ENCODE assay signal across 8 cellular contexts in the genomic region with DNA sequence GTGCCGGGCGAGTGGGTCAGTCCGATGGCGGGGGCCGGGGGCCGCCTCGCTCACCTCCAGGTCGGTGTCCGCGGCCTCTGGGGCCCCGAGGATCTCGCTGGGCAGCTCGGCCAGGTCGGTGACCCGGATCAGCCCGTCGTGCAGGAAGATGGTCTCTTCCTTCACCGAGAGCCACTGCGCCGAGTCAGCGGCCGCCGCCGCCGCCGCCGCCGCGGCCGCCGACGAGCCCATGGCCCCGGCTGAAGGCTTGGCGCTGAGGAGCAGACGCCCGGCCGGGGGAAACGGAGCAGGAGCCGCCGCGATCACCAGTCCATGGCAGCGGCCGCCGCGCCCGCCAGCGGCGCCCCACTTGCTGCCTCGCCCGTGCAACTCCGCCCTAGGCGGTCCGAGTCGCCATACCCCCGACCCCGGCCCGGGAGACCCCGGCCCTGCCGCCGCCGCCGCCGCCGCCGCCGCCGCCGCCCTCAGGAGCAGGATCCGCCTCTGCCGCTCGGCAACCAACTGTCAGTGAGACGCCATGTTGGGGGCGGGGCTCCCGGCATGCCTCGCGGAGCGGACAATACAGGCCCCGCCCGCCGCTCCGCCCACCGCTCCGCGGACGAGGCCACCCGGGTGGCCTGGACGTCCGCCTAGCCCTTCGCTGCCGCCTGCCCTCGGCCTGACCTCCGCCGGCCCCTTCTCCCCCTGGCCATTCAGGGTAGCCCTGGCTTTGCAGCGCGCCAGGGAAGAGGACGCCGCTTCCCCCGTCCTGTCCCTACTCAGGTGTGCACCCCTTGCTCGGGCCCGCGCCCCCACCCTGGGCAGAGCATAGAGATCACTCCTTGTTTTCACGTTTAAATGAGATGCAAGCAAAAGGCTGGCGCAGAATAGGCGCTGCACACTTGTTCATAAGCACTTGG. TPM values are rescaled to one million over a fixed set of nuclear protein-coding genes. Genes with fewer than 3 reads are reported as not detected.
A peak's percentile ranks its signal among the peaks of the same experiment; 100 is the strongest.
DNase-seq lines count a peak whose midpoint lies in the region; ATAC-seq, FAIRE-seq and TF ChIP-seq lines count a peak whose summit lies in the region.

A gene with protein sequence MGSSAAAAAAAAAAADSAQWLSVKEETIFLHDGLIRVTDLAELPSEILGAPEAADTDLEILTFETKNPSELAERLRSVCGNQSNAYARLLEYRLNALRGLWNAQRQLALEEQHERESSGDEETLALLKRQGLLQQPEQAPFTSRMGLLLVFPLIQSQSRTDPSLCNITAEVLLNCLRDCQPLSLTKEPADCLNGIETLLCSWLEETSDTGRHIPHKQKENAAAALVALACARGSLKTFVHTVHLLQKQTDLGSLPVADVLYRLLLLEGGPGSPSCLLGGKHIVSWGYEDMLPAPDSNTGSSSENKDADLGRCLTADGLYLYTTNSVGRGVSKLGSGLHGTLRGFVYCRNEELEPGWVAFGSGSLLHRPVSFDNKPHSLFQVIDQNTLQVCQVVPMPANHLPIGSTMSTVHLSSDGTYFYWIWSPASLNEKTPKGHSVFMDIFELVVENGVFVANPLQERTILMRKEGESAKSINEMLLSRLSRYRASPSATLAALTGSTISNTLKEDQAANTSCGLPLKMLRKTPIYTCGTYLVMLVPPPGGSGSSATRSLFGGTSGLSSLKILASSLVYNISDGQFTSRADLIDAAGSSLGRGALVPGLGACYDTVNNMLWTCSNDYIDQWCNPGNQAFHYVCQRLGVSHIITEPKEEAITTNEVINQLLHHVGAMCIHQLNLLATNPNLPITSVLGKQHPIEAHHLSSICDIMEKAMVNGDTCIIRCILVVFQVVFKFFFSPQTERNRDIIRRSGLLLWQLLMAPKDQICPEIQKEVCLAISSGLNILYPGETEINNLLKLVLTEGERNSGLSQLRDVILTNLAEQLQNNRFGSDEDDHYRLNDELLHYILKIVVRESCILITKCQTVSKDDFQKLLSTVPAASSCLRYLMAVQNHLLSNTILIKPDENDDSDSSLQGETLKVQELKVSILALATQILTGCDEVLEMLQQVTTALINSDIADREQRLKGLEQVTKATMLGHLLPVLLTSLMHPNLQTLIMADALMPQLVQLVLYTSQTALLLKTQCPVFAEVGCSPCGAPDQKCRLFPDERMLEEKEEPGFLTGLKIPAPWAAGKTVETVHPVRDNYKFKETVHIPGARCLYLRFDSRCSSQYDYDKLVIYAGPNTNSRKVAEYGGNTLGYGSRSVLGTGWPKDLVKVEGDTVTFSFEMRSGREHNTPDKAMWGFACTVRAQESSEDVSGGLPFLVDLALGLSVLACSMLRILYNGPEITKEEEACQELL (N-terminal part only) (minus strand): TSS at position 534 of the 899 bp plus-strand sequence. CDS start 303 bp downstream, at position 231.

- TF ChIP-seq CTCF in D721Med (IDR thresholded peaks at IDR 0.05; ENCODE audit: insufficient read depth, missing control alignments) (no peak), mucosa of descending colon (IDR thresholded peaks at IDR 0.05) (no peak)

- ATAC-seq in GM21526 (IDR thresholded peaks at IDR 0.05; ENCODE audit: low FRiP score, unreplicated experiment) = peak; percentile 88
- ATAC-seq in mucosa of descending colon = peak; percentile 98

- no peaks in the 10 kb centered on the region for H3K9me3 ChIP-seq in mucosa of descending colon

- intact Hi-C loops in mucosa of descending colon (cut with DNase I, micrococcal nuclease) = no loop called here

- no peaks in the 10 kb centered on the region for H3K36me3 ChIP-seq in mucosa of descending colon (ENCODE audit: low read depth)

- H3K27ac ChIP-seq in epithelial cell of prostate = peak within 1 kb of the TSS; percentile 71

- no peak for FAIRE-seq in D721Med (lab: Jason Lieb, UNC)

- peak within 1 kb of the TSS; percentile 90 for H3K4me3 ChIP-seq in mucosa of descending colon

- H3K4me1 ChIP-seq in mucosa of descending colon (ENCODE audit: low read depth) = peaks cover 18% of the 10 kb centered on the region

- DNase-seq in D721Med (ENCODE audit: insufficient read length, low spot score) (peak; percentile 90), HuH-7.5 (ENCODE audit: low spot score) (peak; percentile 92), OCI-M1 (lab: John Stamatoyannopoulos, UW) (peak; percentile 96), activated T-cell treated with anti-CD3 and anti-CD28 coated beads for 24 hours (ENCODE audit: low read depth) (peak; percentile 87), epithelial cell of prostate (ENCODE audit: low read depth, low spot score) (peak; percentile 24), mucosa of descending colon (peak; percentile 96 to 100 (median 97))
- DNase-seq in stimulated activated CD8-positive, alpha-beta memory T cell treated with anti-CD3 and anti-CD28 coated beads, Interleukin-4, amount 100 ng/mL, for 1 hour (ENCODE audit: low read depth in 2 of 2, low spot score in 1 of 2) = peak; percentile 84 to 89

RNA-seq across cellular contexts. Expression of the gene that starts here (rescaled TPM):
- 10 to 100 TPM; 57.0 to 75.5 (median 59.7) TPM for total RNA-seq in mucosa of descending colon

Comparison
In these comparisons a context has a peak if more than half of its experiments do, and no peak if none do; other contexts are left out.
1. Peak in every context shown above with its lines: DNase-seq, ATAC-seq, H3K4me3 ChIP-seq and H3K27ac ChIP-seq.
2. DNase-seq: peak in every context shown above with its lines; median percentile 97 in mucosa of descending colon; 96 in OCI-M1; 92 in HuH-7.5; 90 in D721Med; 87 in activated T-cell treated with anti-CD3 and anti-CD28 coated beads for 24 hours; 86 in stimulated activated CD8-positive, alpha-beta memory T cell treated with anti-CD3 and anti-CD28 coated beads, Interleukin-4, amount 100 ng/mL, for 1 hour; 24 in epithelial cell of prostate.